In genomic region chr11:134034496-134035381, GRCh38 we compare ENCODE assay signal across 9 cellular contexts. TPM values are rescaled to one million over a fixed set of nuclear protein-coding genes. Genes with fewer than 3 reads are reported as not detected.
DNase-seq lines count a peak whose midpoint lies in the region; ATAC-seq and TF ChIP-seq lines count a peak whose summit lies in the region.
"Had no signal": no experiment of that assay in that cellular context is flagged by ENCODE, and none has a peak within 500 bp of the region (broad histone marks: within the 10 kb centered on the region; RNA-seq: fewer than 3 reads in every experiment).

No MANE protein-coding gene starts in this region.

- H3K27ac ChIP-seq in CD4-positive, CD25-positive, alpha-beta regulatory T cell (ENCODE audit: insufficient read depth, low read length, poor library complexity, severe bottlenecking): peak overlapping the region; percentile 16
- peak overlapping the region; percentile 21 for H3K27ac ChIP-seq in mammary epithelial cell (ENCODE audit: insufficient read depth, low read depth, low read length)

- no peak for ATAC-seq in CD4-positive, CD25-positive, alpha-beta regulatory T cell (ENCODE audit: low read depth in 2 of 2)
- ATAC-seq in activated naive CD4-positive, alpha-beta T cell treated with anti-CD3 and anti-CD28 coated beads, Interleukin-2, amount 50 U/mL, for 72 hours: no peak
- ATAC-seq in HG02642 (IDR thresholded peaks at IDR 0.05; ENCODE audit: poor library complexity, unreplicated experiment): no peak

- no peaks in the 10 kb centered on the region for H3K9me3 ChIP-seq in CD4-positive, CD25-positive, alpha-beta regulatory T cell (ENCODE audit: control insufficient read depth in 2 of 2, low read length in 2 of 2)
- H3K9me3 ChIP-seq in mammary epithelial cell (replicated peaks; ENCODE audit: insufficient read depth, low read length): no peaks in the 10 kb centered on the region

- peaks cover 0 to 1% (median 0%) of the 10 kb centered on the region in 7 donors for H3K9me3 Mint-ChIP-seq in CD4-positive, CD25-positive, alpha-beta regulatory T cell
- no peaks in the 10 kb centered on the region for H3K9me3 Mint-ChIP-seq in nephron
- peaks cover 0 to 4% of the 10 kb centered on the region in 2 donors for H3K9me3 Mint-ChIP-seq in activated naive CD4-positive, alpha-beta T cell treated with anti-CD3 and anti-CD28 coated beads, Interleukin-2, amount 50 U/mL, for 72 hours
- H3K9me3 Mint-ChIP-seq: stimulated activated memory B cell treated with anti-CD40 and anti-IgM and Interleukin-4, amounts not matched to agents 10 μg/mL and 1 μg/mL and 100 μg/mL, for 72 hours had no signal

- DNase-seq in CD4-positive, CD25-positive, alpha-beta regulatory T cell: peak in 1 of 3 donors; percentile 24
- DNase-seq in NCI-H1092 treated with DMSO at 0.1 percent for 48 hours (lab: John Stamatoyannopoulos, UW) (peak; percentile 95), mammary epithelial cell (peak; percentile 44), kidney tubule cell (ENCODE audit: low spot score) (no peak), NCI-H1930 (lab: John Stamatoyannopoulos, UW) (no peak)
- DNase-seq in activated naive CD4-positive, alpha-beta T cell treated with anti-CD3 and anti-CD28 coated beads, Interleukin-2, amount 50 U/mL, for 72 hours (ENCODE audit: low spot score in 2 of 2): no peak

- H4K20me1 ChIP-seq in mammary epithelial cell (ENCODE audit: insufficient read depth, low read length): no peaks in the 10 kb centered on the region

- CTCF ChIA-PET in mammary epithelial cell (lab: Charles Lee; ENCODE audit: low non-redundant PET): interaction anchor here (0.6 kb wide), 1 partner anchor 38 kb away, joined by 4 read pairs; no protein-coding TSS in a partner anchor

- no peak for TF ChIP-seq CTCF in mammary epithelial cell (conservative IDR thresholded peaks at IDR 0.05 in 1 of 2, IDR thresholded peaks at IDR 0.05 in 1 of 2; ENCODE audit: extremely low read depth in 1 of 2, insufficient read depth in 1 of 2, low read depth in 1 of 2, low read length in 2 of 2)
- TF ChIP-seq CTCF in nephron (IDR thresholded peaks at IDR 0.05; ENCODE audit: unreplicated experiment in 3 of 3): no peak

- H3K9ac ChIP-seq in mammary epithelial cell (ENCODE audit: insufficient read depth, low read length): no peak overlapping the region

- peak overlapping the region; percentile 70 for H2AFZ ChIP-seq in mammary epithelial cell (ENCODE audit: low read depth, low read length)

- peak overlapping the region; percentile 38 to 93 (median 90) for H3K4me3 Mint-ChIP-seq in CD4-positive, CD25-positive, alpha-beta regulatory T cell
- peak overlapping the region; percentile 81 to 85 (median 83) for H3K4me3 Mint-ChIP-seq in nephron

- no peak overlapping the region for H3K4me3 ChIP-seq in CD4-positive, CD25-positive, alpha-beta regulatory T cell (ENCODE audit: low read depth, low read length)
- no peak overlapping the region for H3K4me3 ChIP-seq in mammary epithelial cell (replicated peaks in 1 of 3; ENCODE audit: insufficient read depth in 1 of 3, low read depth in 2 of 3, low read length in 3 of 3)

- in situ Hi-C loops in mammary epithelial cell (cut with MboI; ENCODE audit: low sequenced_read_pairs in 2 of 2): loop anchor here in 1 of 2 donors (25.0 kb wide), 1 partner anchor 97 kb away; no protein-coding TSS in a partner anchor

- H3K27me3 ChIP-seq in CD4-positive, CD25-positive, alpha-beta regulatory T cell (ENCODE audit: control insufficient read depth, insufficient read depth, low read length): no peaks in the 10 kb centered on the region
- no peaks in the 10 kb centered on the region for H3K27me3 ChIP-seq in mammary epithelial cell (ENCODE audit: insufficient read depth, low read length)

- dilution Hi-C loops in mammary epithelial cell (cut with HindIII; ENCODE audit: low sequenced_read_pairs): no loop called here

- no peaks in the 10 kb centered on the region for H3K36me3 ChIP-seq in CD4-positive, CD25-positive, alpha-beta regulatory T cell (ENCODE audit: control insufficient read depth, insufficient read depth, low read length)
- H3K36me3 ChIP-seq in mammary epithelial cell (ENCODE audit: insufficient read depth, low read length): no peaks in the 10 kb centered on the region

- peak overlapping the region; percentile 47 for H3K4me2 ChIP-seq in mammary epithelial cell (ENCODE audit: insufficient read depth, low read depth, low read length)

- no peaks in the 10 kb centered on the region for H3K79me2 ChIP-seq in mammary epithelial cell (ENCODE audit: insufficient read depth, low read length)

- no TSS peak for BruUV-seq in mammary epithelial cell (replicated peaks; lab: Mats Ljungman, UMichigan)

- H3K4me1 ChIP-seq in CD4-positive, CD25-positive, alpha-beta regulatory T cell (ENCODE audit: control insufficient read depth, insufficient read depth, low read length, poor library complexity, severe bottlenecking): peaks cover 49% of the 10 kb centered on the region
- H3K4me1 ChIP-seq in mammary epithelial cell (ENCODE audit: insufficient read depth, low read length): peaks cover 39% of the 10 kb centered on the region

- WGBS in mammary epithelial cell (ENCODE audit: low coverage, missing lambda C conversion rate): 8% methylated on average over 11 of the region's 15 CpGs

- H3K4me1 Mint-ChIP-seq in CD4-positive, CD25-positive, alpha-beta regulatory T cell: peaks cover 4 to 69% (median 37%) of the 10 kb centered on the region in 4 donors
- peaks cover 71% of the 10 kb centered on the region for H3K4me1 Mint-ChIP-seq in nephron

- H3K27ac Mint-ChIP-seq in CD4-positive, CD25-positive, alpha-beta regulatory T cell: peak overlapping the region; percentile 43 to 92 (median 91)
- peak overlapping the region; percentile 77 to 87 (median 83) for H3K27ac Mint-ChIP-seq in nephron
- no peak overlapping the region for H3K27ac Mint-ChIP-seq in activated naive CD4-positive, alpha-beta T cell treated with anti-CD3 and anti-CD28 coated beads, Interleukin-2, amount 50 U/mL, for 72 hours

- no peaks in the 10 kb centered on the region for H3K36me3 Mint-ChIP-seq in CD4-positive, CD25-positive, alpha-beta regulatory T cell
- no peaks in the 10 kb centered on the region for H3K36me3 Mint-ChIP-seq in nephron (ENCODE audit: low read depth)
- H3K36me3 Mint-ChIP-seq in activated naive CD4-positive, alpha-beta T cell treated with anti-CD3 and anti-CD28 coated beads, Interleukin-2, amount 50 U/mL, for 72 hours: peaks cover 0 to 15% of the 10 kb centered on the region in 2 donors
- H3K36me3 Mint-ChIP-seq: stimulated activated memory B cell treated with anti-CD40 and anti-IgM and Interleukin-4, amounts not matched to agents 10 μg/mL and 1 μg/mL and 100 μg/mL, for 72 hours had no signal

- H3K27me3 Mint-ChIP-seq in CD4-positive, CD25-positive, alpha-beta regulatory T cell: peaks cover 9% of the 10 kb centered on the region
- H3K27me3 Mint-ChIP-seq in nephron (ENCODE audit: low read depth): peaks cover 24% of the 10 kb centered on the region

- intact Hi-C loops in mammary epithelial cell (cut with micrococcal nuclease): loop anchor here (1.0 to 5.0 kb wide), 3 partner anchors 10 to 107 kb away; partner anchors contain the start of gene IGSF9B

RNA-seq across cellular contexts. Expression of gene JAM3, which starts 34.1 kb away (rescaled TPM):
- 5.5 TPM for total RNA-seq in CD4-positive, CD25-positive, alpha-beta regulatory T cell
- 1 to 10 TPM; 3.1 to 4.6 (median 3.3) TPM for polyA plus RNA-seq in CD4-positive, CD25-positive, alpha-beta regulatory T cell
- total RNA-seq in mammary epithelial cell: 10 to 100 TPM; 19.8 to 40.7 TPM
- 5.8 TPM for polyA plus RNA-seq in mammary epithelial cell
- 45.0 TPM for polyA minus RNA-seq in mammary epithelial cell
- total RNA-seq in activated naive CD4-positive, alpha-beta T cell treated with anti-CD3 and anti-CD28 coated beads, Interleukin-2, amount 50 U/mL, for 72 hours: 10 to 100 TPM in 1 of 2 donors, under 1 TPM in 1; 0.98 to 17.7 TPM

Comparison
In these comparisons a context has a peak if more than half of its experiments do, and no peak if none do; other contexts are left out.
1. DNase-seq: peak in NCI-H1092 treated with DMSO at 0.1 percent for 48 hours (single experiment) and mammary epithelial cell (single experiment); none in kidney tubule cell (single experiment), NCI-H1930 (0 of 2) and activated naive CD4-positive, alpha-beta T cell treated with anti-CD3 and anti-CD28 coated beads, Interleukin-2, amount 50 U/mL, for 72 hours (0 of 2).
2. H3K27ac Mint-ChIP-seq: peak in CD4-positive, CD25-positive, alpha-beta regulatory T cell (3 of 3) and nephron (3 of 3); none in activated naive CD4-positive, alpha-beta T cell treated with anti-CD3 and anti-CD28 coated beads, Interleukin-2, amount 50 U/mL, for 72 hours (0 of 2).